Comparison of ENCODE assay signal across 10 cellular contexts in the genomic region with DNA sequence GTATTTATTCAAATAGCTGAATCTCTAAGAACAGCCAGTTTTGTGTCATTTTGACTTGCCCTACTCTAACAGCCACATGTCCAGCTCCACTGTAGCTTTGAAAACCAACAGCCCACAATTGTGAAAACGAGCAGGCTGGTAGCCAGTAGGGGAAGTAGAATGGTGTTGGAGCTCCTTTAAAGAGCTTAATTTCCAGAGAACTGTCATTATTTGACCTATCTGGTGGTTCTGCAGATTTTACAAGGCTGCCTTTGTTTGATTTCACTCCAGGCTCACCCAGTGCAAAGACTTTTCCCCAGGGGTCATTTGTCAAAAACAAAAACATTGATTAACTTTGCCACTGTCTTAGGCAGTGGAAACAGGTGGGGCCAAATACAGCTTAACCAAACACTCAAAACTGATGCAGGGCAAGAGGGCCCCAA. TPM values are rescaled to one million over a fixed set of nuclear protein-coding genes. Genes with fewer than 3 reads are reported as not detected.
DNase-seq lines count a peak whose midpoint lies in the region; ATAC-seq and TF ChIP-seq lines count a peak whose summit lies in the region.
"Had no signal": no experiment of that assay in that cellular context is flagged by ENCODE, and none has a peak within 500 bp of the region (broad histone marks: within the 10 kb centered on the region; RNA-seq: fewer than 3 reads in every experiment).

No MANE protein-coding gene starts in this region.

- H3K4me3 Mint-ChIP-seq in osteocyte (ENCODE audit: unreplicated experiment) = no peak overlapping the region
- H3K4me3 Mint-ChIP-seq: CD4-positive, alpha-beta memory T cell had no signal

- peak overlapping the region in 1 of 11 experiments; percentile 0; a peak in 1 of 22 replicates for H3K9ac ChIP-seq in BLaER1 treated with 17β-estradiol and CSF1 and Interleukin-3, amounts not matched to agents 10 nM and 100 nM
- peak overlapping the region; percentile 4 for H3K9ac ChIP-seq in endocrine pancreas (ENCODE audit: control insufficient read depth, insufficient read depth, low read length)

- H3K27me3 ChIP-seq in BLaER1 treated with 17β-estradiol and CSF1 and Interleukin-3, amounts not matched to agents 10 nM and 100 nM = no peaks in the 10 kb centered on the region
- no peaks in the 10 kb centered on the region for H3K27me3 ChIP-seq in endocrine pancreas (ENCODE audit: control insufficient read depth, insufficient read depth, low read length)

- intact Hi-C loops in posterior cingulate gyrus (cut with DNase I) (no loop called here), left colon (cut with DNase I, micrococcal nuclease) (no loop called here)

- peak; percentile 21 to 42 for DNase-seq in Kasumi-1 (lab: John Stamatoyannopoulos, UW)
- no peak for DNase-seq in osteocyte (ENCODE audit: extremely low spot score, unreplicated experiment)
- no peak for DNase-seq in posterior cingulate gyrus
- no peak for DNase-seq in effector CD4-positive, alpha-beta T cell
- no peak for DNase-seq in left colon
- DNase-seq: CD4-positive, alpha-beta memory T cell; NCI-H2171 had no signal

- H3K36me3 ChIP-seq in BLaER1 treated with 17β-estradiol and CSF1 and Interleukin-3, amounts not matched to agents 10 nM and 100 nM = no peaks in the 10 kb centered on the region
- no peaks in the 10 kb centered on the region for H3K36me3 ChIP-seq in endocrine pancreas (ENCODE audit: control insufficient read depth, insufficient read depth, low read length)

- peak overlapping the region in 2 of 11 experiments; percentile 11 to 13; a peak in 1 of 22 replicates for H3K27ac ChIP-seq in BLaER1 treated with 17β-estradiol and CSF1 and Interleukin-3, amounts not matched to agents 10 nM and 100 nM

- peak overlapping the region; percentile 81 for H3K27ac Mint-ChIP-seq in osteocyte (ENCODE audit: unreplicated experiment)

- peaks cover 3% of the 10 kb centered on the region for H3K9me3 Mint-ChIP-seq in osteocyte (ENCODE audit: unreplicated experiment)

- H3K4me1 ChIP-seq in BLaER1 treated with 17β-estradiol and CSF1 and Interleukin-3, amounts not matched to agents 10 nM and 100 nM = peaks cover 20 to 36% (median 29%) of the 10 kb centered on the region in 10 experiments
- H3K4me1 ChIP-seq in endocrine pancreas (ENCODE audit: control insufficient read depth, insufficient read depth, low read length) = peaks cover 11% of the 10 kb centered on the region

- ATAC-seq in GM21367 (IDR thresholded peaks at IDR 0.05; ENCODE audit: unreplicated experiment) (no peak), left colon (no peak)

- peak overlapping the region in 10 of 11 experiments; percentile 10 to 91 (median 48); a peak in 16 of 22 replicates for H3K4me2 ChIP-seq in BLaER1 treated with 17β-estradiol and CSF1 and Interleukin-3, amounts not matched to agents 10 nM and 100 nM

- TF ChIP-seq CTCF in osteocyte (IDR thresholded peaks at IDR 0.05) = no peak

- H3K27me3 Mint-ChIP-seq in osteocyte (ENCODE audit: unreplicated experiment) = no peaks in the 10 kb centered on the region

- peaks cover 5% of the 10 kb centered on the region for H3K36me3 Mint-ChIP-seq in osteocyte (ENCODE audit: unreplicated experiment)

- peaks cover 0 to 15% (median 0%) of the 10 kb centered on the region in 11 experiments; a peak in 10 of 22 replicates for H4K20me1 ChIP-seq in BLaER1 treated with 17β-estradiol and CSF1 and Interleukin-3, amounts not matched to agents 10 nM and 100 nM

- peaks cover 19 to 23% (median 21%) of the 10 kb centered on the region in 11 experiments; a peak in 21 of 22 replicates for H3K9me3 ChIP-seq in BLaER1 treated with 17β-estradiol and CSF1 and Interleukin-3, amounts not matched to agents 10 nM and 100 nM (replicated peaks in 1 of 11)
- H3K9me3 ChIP-seq in endocrine pancreas (ENCODE audit: control insufficient read depth, low read length) = peaks cover 2% of the 10 kb centered on the region

- H3K4me1 Mint-ChIP-seq in osteocyte (ENCODE audit: unreplicated experiment) = peaks cover 29% of the 10 kb centered on the region

- H3K4me3 ChIP-seq in BLaER1 treated with 17β-estradiol and CSF1 and Interleukin-3, amounts not matched to agents 10 nM and 100 nM = no peak overlapping the region
- H3K4me3 ChIP-seq in endocrine pancreas (ENCODE audit: control insufficient read depth, insufficient read depth, low read length) = no peak overlapping the region

RNA-seq across cellular contexts. Expression of gene PJA2, which starts 3.2 kb away (rescaled TPM):
- total RNA-seq in osteocyte (102 and 104 TPM in 2 replicates), left colon (10 to 100 TPM; 68.6 to 93.5 TPM)

Comparison
In these comparisons a context has a peak if more than half of its experiments do, and no peak if none do; other contexts are left out.
1. DNase-seq: peak in Kasumi-1 (2 of 2); none in osteocyte (single experiment), posterior cingulate gyrus (0 of 10), effector CD4-positive, alpha-beta T cell (single experiment) and left colon (0 of 2).